ENCODE assay signal across 24 cellular contexts in the genomic region with DNA sequence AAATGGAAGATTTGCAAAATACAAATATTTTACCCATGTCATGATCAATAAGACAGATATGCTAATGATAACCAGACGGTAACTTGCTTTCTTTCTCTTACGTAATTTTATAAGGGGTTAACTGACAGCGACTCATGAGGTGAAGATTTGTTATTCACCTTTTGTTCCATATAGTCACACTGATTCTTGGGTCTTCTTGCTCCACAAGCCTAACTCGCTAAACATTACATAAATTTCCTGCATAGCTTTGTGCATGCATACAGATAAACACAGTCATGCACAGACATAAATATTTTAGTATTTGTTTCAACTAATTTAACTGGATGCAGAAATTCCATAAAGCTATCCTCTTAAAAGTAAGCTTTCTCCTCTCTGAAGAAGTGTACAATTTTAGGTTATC.
"Had no signal": no experiment of that assay in that cellular context is flagged by ENCODE, and none has a peak within 500 bp of the region (broad histone marks: within the 10 kb centered on the region; RNA-seq: fewer than 3 reads in every experiment).

No MANE protein-coding gene starts in this region.

- H3K27me3 ChIP-seq: adrenal gland, breast epithelium had no signal

- H3K4me1 ChIP-seq: adrenal gland, breast epithelium had no signal

- H3K27ac ChIP-seq: adrenal gland, breast epithelium, VCaP had no signal

- H3K4me3 ChIP-seq: adrenal gland, breast epithelium had no signal

- DNase-seq: activated CD4-positive, alpha-beta memory T cell treated with anti-CD3 and anti-CD28 coated beads, Interleukin-2, amount 10 ng/mL, durations not matched to agents 7 days and 5 days; activated CD4-positive, alpha-beta T cell treated with anti-CD3 and anti-CD28 coated beads, Interleukin-2, amount 50 U/mL, for 1 hour; activated CD4-positive, CD25-positive, alpha-beta regulatory T cell; activated gamma-delta T cell treated with Interleukin-2 at 50 U/mL for 16 hours; activated naive CD4-positive, alpha-beta T cell treated with anti-CD3 and anti-CD28 coated beads, Interleukin-2, amount 10 ng/mL, durations not matched to agents 7 days and 5 days; activated naive CD8-positive, alpha-beta T cell treated with anti-CD3 and anti-CD28 coated beads for 36 hours; activated T-cell treated with anti-CD3 and anti-CD28 coated beads, Interleukin-2, amount 50 U/mL, for 72 hours; adrenal gland; aorta; caudate nucleus; Kasumi-1; KBM-7; NCI-H1048; NCI-H146; NCI-H1930; NCI-H2107; NCI-H345; NCI-H510A; NCI-H526 treated with DMSO at 0.1 percent for 48 hours; NK-92 treated with Interleukin-12 subunit alpha and Interleukin-12 subunit beta, amount 100 ng/mL, for 24 hours; SHP77 treated with DMSO at 0.1 percent for 48 hours; T-helper 1 cell had no signal

- H3K9me3 ChIP-seq: adrenal gland, breast epithelium had no signal

- ATAC-seq: activated T-cell treated with anti-CD3 and anti-CD28 coated beads, Interleukin-2, amount 50 U/mL, for 72 hours had no signal
